9 cellular contexts compared by ENCODE assay signal in genomic region chr2:180359522-180360282, GRCh38.
DNase-seq lines count a peak whose midpoint lies in the region; ATAC-seq, FAIRE-seq and TF ChIP-seq lines count a peak whose summit lies in the region.
"Had no signal": no experiment of that assay in that cellular context is flagged by ENCODE, and none has a peak within 500 bp of the region (broad histone marks: within the 10 kb centered on the region; RNA-seq: fewer than 3 reads in every experiment).

No MANE protein-coding gene starts in this region.

- no peak overlapping the region for H3K4me3 Mint-ChIP-seq in CD8-positive, alpha-beta T cell

- peak in 2 of 7 experiments; percentile 4 to 14 for DNase-seq in CD8-positive, alpha-beta T cell
- DNase-seq in GM19239 (ENCODE audit: insufficient read length, low spot score) (no peak), RPMI7951 (ENCODE audit: low read depth) (peak; percentile 11), small intestine (peak; percentile 5), NCI-H524 treated with DMSO at 0.1 percent for 48 hours (lab: John Stamatoyannopoulos, UW) (no peak), vagina (ENCODE audit: extremely low spot score in 2 of 2) (no peak), NCI-H774 (lab: John Stamatoyannopoulos, UW) (no peak)

- no peak for TF ChIP-seq POLR2A in vagina (IDR thresholded peaks at IDR 0.05)

- peak; percentile 67 for ATAC-seq in CD8-positive, alpha-beta T cell
- peak; percentile 90 for ATAC-seq in HG03066 (IDR thresholded peaks at IDR 0.05; ENCODE audit: low read depth, unreplicated experiment)

- CTCF ChIA-PET in CD8-positive, alpha-beta T cell (lab: Charles Lee), result no interaction called here

- H3K9me3 ChIP-seq in CD8-positive, alpha-beta T cell (ENCODE audit: low read length), result no peaks in the 10 kb centered on the region
- H3K9me3 ChIP-seq in small intestine (ENCODE audit: control insufficient read depth, low read depth), result no peaks in the 10 kb centered on the region
- no peaks in the 10 kb centered on the region for H3K9me3 ChIP-seq in vagina

- H3K4me1 ChIP-seq in CD8-positive, alpha-beta T cell (ENCODE audit: insufficient read depth, low read length), result peaks cover 3% of the 10 kb centered on the region
- H3K4me1 ChIP-seq in small intestine (ENCODE audit: control insufficient read depth in 2 of 2, insufficient read depth in 1 of 2, low read depth in 1 of 2, low read length in 1 of 2), result no peaks in the 10 kb centered on the region
- H3K4me1 ChIP-seq in vagina, result no peaks in the 10 kb centered on the region

- no peak overlapping the region for H3K4me3 ChIP-seq in CD8-positive, alpha-beta T cell (ENCODE audit: low read depth, low read length)
- H3K4me3 ChIP-seq in small intestine (ENCODE audit: low read depth in 1 of 2, low read length in 2 of 2) (no peak overlapping the region), vagina (no peak overlapping the region)

- no peaks in the 10 kb centered on the region for H3K27me3 ChIP-seq in CD8-positive, alpha-beta T cell (ENCODE audit: insufficient read depth, low read length)
- H3K27me3 ChIP-seq in small intestine (ENCODE audit: control insufficient read depth in 2 of 2, insufficient read depth in 2 of 2, low read length in 2 of 2) (no peaks in the 10 kb centered on the region), vagina (no peaks in the 10 kb centered on the region)

- no peaks in the 10 kb centered on the region for H3K27me3 Mint-ChIP-seq in CD8-positive, alpha-beta T cell (ENCODE audit: low read depth)

- no peaks in the 10 kb centered on the region for H3K9me3 Mint-ChIP-seq in CD8-positive, alpha-beta T cell

- peak overlapping the region; percentile 56 for H3K27ac Mint-ChIP-seq in CD8-positive, alpha-beta T cell

- POLR2A ChIA-PET in CD8-positive, alpha-beta T cell (lab: Charles Lee), result no interaction called here

- TF ChIP-seq CTCF in CD8-positive, alpha-beta T cell (IDR thresholded peaks at IDR 0.05), result no peak
- TF ChIP-seq CTCF in vagina (IDR thresholded peaks at IDR 0.05), result no peak

- no peak overlapping the region for H3K27ac ChIP-seq in CD8-positive, alpha-beta T cell (ENCODE audit: low read depth, low read length)
- H3K27ac ChIP-seq in small intestine (ENCODE audit: low read depth in 1 of 2, low read length in 1 of 2) (peak overlapping the region in 1 of 2 donors; percentile 11), vagina (no peak overlapping the region)

- H3K36me3 ChIP-seq in CD8-positive, alpha-beta T cell (ENCODE audit: insufficient read depth, low read length), result no peaks in the 10 kb centered on the region
- H3K36me3 ChIP-seq in small intestine (ENCODE audit: control insufficient read depth in 2 of 2, insufficient read depth in 2 of 2, low read length in 2 of 2) (no peaks in the 10 kb centered on the region), vagina (no peaks in the 10 kb centered on the region)

- FAIRE-seq in GM19239 (lab: Jason Lieb, UNC) (peak; percentile 69), small intestine (lab: Jason Lieb, UNC) (no peak)
- FAIRE-seq: astrocyte had no signal

- 70 to 92% (median 81%) methylated on average over 1 of the region's 1 CpG for WGBS in small intestine, 3 donors

- H3K4me1 Mint-ChIP-seq in CD8-positive, alpha-beta T cell (ENCODE audit: low read depth), result peaks cover 13% of the 10 kb centered on the region

- H3K36me3 Mint-ChIP-seq in CD8-positive, alpha-beta T cell, result no peaks in the 10 kb centered on the region

- intact Hi-C loops in CD8-positive, alpha-beta T cell (cut with DNase I, micrococcal nuclease), result no loop called here
- intact Hi-C loops in vagina (cut with DNase I), result no loop called here

Comparison
In these comparisons a context has a peak if more than half of its experiments do, and no peak if none do; other contexts are left out.
1. DNase-seq: peak in RPMI7951 (single experiment) and small intestine (single experiment); none in GM19239 (single experiment), NCI-H524 treated with DMSO at 0.1 percent for 48 hours (single experiment), vagina (0 of 2) and NCI-H774 (single experiment).